Comparison of ENCODE assay signal across 1 cellular context in genomic region chr9:114311571-114312512, GRCh38.
TF ChIP-seq lines count a peak whose summit lies in the region.

No MANE protein-coding gene starts in this region.

TF ChIP-seq in HepG2, 621 proteins besides CTCF, POLR2A, EP300 and RAD21:
- peak; percentile 32 for TF ChIP-seq RBM22 (optimal IDR thresholded peaks at IDR 0.05; ENCODE audit: low read length)
- no peak for TF ChIP-seq SYNCRIP (IDR thresholded peaks at IDR 0.05; ENCODE audit: insufficient read depth, low read depth, low read length)
- TF ChIP-seq MAFK (conservative IDR thresholded peaks at IDR 0.05 in 1 of 2, IDR thresholded peaks at IDR 0.05 in 1 of 2; ENCODE audit: low read length in 2 of 2): peak; percentile 38 to 55; a peak in 2 of 4 replicates
